ENCODE assay signal across 1 cellular context in the genomic region with DNA sequence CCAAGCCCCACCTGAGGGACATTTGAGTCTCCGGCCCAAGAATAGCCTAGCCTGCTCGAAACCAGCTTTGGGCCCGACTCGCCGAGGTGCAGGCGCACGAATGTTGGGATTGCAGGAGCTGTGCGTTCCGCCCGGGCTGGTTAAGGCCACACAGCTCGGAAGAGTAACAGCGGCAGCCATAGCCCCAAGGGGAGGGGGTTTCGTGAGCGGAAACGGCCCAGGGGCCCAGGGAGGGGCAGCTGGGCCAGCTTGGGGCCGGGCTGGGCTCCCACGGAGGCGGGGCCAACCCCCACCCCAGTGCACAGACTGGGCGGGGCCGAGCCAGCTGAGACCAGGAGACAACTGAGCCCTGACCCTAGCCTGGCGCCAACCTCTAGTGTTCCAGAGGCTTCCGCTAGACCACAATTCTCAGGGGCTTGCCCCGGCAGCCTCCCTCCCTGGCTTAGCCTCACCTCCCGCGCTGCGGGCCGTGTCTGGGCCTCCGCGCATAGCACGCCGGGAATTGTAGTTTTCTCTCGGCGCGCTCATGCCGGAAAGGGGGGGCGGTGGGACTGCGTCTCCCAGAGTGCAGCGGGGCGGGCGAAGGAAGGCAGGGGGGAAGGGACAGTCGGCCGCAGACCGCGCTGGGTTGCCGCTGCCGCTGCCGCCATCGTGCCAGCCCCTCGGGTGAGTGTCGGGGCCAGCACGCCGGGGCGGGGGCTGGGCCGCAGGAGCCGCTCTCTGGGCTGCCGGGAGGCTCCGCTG.
TF ChIP-seq lines count a peak whose summit lies in the region.

NUTF2 (plus strand) TSS at position 614 of the 744 bp plus-strand sequence. CDS start 18,198 bp downstream, outside the sequence.

TF ChIP-seq in HepG2, 621 proteins besides CTCF, POLR2A, EP300 and RAD21 (continued from another document and continues in another):
- TF ChIP-seq ZBED4 (CRISPR knock-in tag; IDR thresholded peaks at IDR 0.05; ENCODE audit: borderline replicate concordance) (peak; percentile 96), FOSL2 (CRISPR knock-in tag; IDR thresholded peaks at IDR 0.05) (no peak), ZNF570 (CRISPR knock-in tag; IDR thresholded peaks at IDR 0.05; ENCODE audit: borderline replicate concordance) (no peak), ZFP36L1 (CRISPR knock-in tag; IDR thresholded peaks at IDR 0.05) (peak; percentile 78; the same call in 1 of the 2 replicates), MEIS2 (CRISPR knock-in tag; IDR thresholded peaks at IDR 0.05) (peak; percentile 56; the same call in 1 of the 2 replicates), ARID5B (CRISPR knock-in tag; IDR thresholded peaks at IDR 0.05) (peak; percentile 79), ZNF580 (CRISPR knock-in tag; IDR thresholded peaks at IDR 0.05; ENCODE audit: borderline replicate concordance, low read depth) (peak; percentile 75; the same call in 1 of the 2 replicates), NR2F6 (IDR thresholded peaks at IDR 0.05) (0 out of 2 replicates have a peak, but pooled peaks have one; percentile 49), NR2F6 (CRISPR knock-in tag; IDR thresholded peaks at IDR 0.05) (peak; percentile 80), ZNF616 (CRISPR knock-in tag; IDR thresholded peaks at IDR 0.05; ENCODE audit: low read depth) (peak; percentile 29; the same call in 1 of the 2 replicates), KLF9 (CRISPR knock-in tag; IDR thresholded peaks at IDR 0.05; ENCODE audit: low read depth) (peak; percentile 60; the same call in 1 of the 2 replicates), MIXL1 (CRISPR knock-in tag; IDR thresholded peaks at IDR 0.05) (no peak), YEATS4 (CRISPR knock-in tag; IDR thresholded peaks at IDR 0.05; ENCODE audit: borderline replicate concordance) (peak; percentile 84), DZIP1 (CRISPR knock-in tag; IDR thresholded peaks at IDR 0.05) (no peak), KLF15 (CRISPR knock-in tag; IDR thresholded peaks at IDR 0.05; ENCODE audit: borderline replicate concordance) (peak; percentile 54; the same call in 1 of the 2 replicates), ZMYM3 (CRISPR knock-in tag; IDR thresholded peaks at IDR 0.05) (no peak; the same call in 1 of the 2 replicates), ZNF772 (CRISPR knock-in tag; IDR thresholded peaks at IDR 0.05) (peak; percentile 83; the same call in 1 of the 2 replicates), IRF9 (CRISPR knock-in tag; IDR thresholded peaks at IDR 0.05; ENCODE audit: borderline replicate concordance) (peak; percentile 99), SAP130 (CRISPR knock-in tag; IDR thresholded peaks at IDR 0.05; ENCODE audit: low read depth) (peak; percentile 92), ZNF614 (CRISPR knock-in tag; IDR thresholded peaks at IDR 0.05; ENCODE audit: borderline replicate concordance) (no peak; the same call in 1 of the 2 replicates), NR2F2 (IDR thresholded peaks at IDR 0.05; ENCODE audit: borderline replicate concordance, low read depth) (no peak; the same call in 1 of the 2 replicates), FLYWCH1 (CRISPR knock-in tag; IDR thresholded peaks at IDR 0.05) (no peak), ZNF746 (CRISPR knock-in tag; IDR thresholded peaks at IDR 0.05) (peak; percentile 79), ZNF468 (CRISPR knock-in tag; IDR thresholded peaks at IDR 0.05) (no peak), GATAD2A (CRISPR knock-in tag; IDR thresholded peaks at IDR 0.05) (peak; percentile 53), ZNF510 (CRISPR knock-in tag; IDR thresholded peaks at IDR 0.05; ENCODE audit: low read depth) (peak; percentile 44; the same call in 1 of the 2 replicates), SOX6 (IDR thresholded peaks at IDR 0.05) (no peak), SOX6 (CRISPR knock-in tag; IDR thresholded peaks at IDR 0.05) (peak; percentile 86), SIX1 (CRISPR knock-in tag; IDR thresholded peaks at IDR 0.05; ENCODE audit: borderline replicate concordance) (no peak), NCOA2 (CRISPR knock-in tag; IDR thresholded peaks at IDR 0.05) (peak; percentile 51; the same call in 1 of the 2 replicates), KDM5A (IDR thresholded peaks at IDR 0.05; ENCODE audit: borderline replicate concordance, low read length) (peak; percentile 72), ZNF781 (CRISPR knock-in tag; IDR thresholded peaks at IDR 0.05; ENCODE audit: borderline replicate concordance, not compliant biosample characterization) (peak; percentile 89), ZNF724P (CRISPR knock-in tag; IDR thresholded peaks at IDR 0.05; ENCODE audit: borderline replicate concordance) (peak; percentile 72; the same call in 1 of the 2 replicates), ZNF230 (CRISPR knock-in tag; IDR thresholded peaks at IDR 0.05) (0 out of 2 replicates have a peak, but pooled peaks have one; percentile 37)
- TF ChIP-seq, protein P1, sequence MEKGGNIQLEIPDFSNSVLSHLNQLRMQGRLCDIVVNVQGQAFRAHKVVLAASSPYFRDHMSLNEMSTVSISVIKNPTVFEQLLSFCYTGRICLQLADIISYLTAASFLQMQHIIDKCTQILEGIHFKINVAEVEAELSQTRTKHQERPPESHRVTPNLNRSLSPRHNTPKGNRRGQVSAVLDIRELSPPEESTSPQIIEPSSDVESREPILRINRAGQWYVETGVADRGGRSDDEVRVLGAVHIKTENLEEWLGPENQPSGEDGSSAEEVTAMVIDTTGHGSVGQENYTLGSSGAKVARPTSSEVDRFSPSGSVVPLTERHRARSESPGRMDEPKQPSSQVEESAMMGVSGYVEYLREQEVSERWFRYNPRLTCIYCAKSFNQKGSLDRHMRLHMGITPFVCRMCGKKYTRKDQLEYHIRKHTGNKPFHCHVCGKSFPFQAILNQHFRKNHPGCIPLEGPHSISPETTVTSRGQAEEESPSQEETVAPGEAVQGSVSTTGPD (CRISPR knock-in tag; IDR thresholded peaks at IDR 0.05): peak; percentile 60; the same call in 1 of the 2 replicates
- TF ChIP-seq, protein P2, sequence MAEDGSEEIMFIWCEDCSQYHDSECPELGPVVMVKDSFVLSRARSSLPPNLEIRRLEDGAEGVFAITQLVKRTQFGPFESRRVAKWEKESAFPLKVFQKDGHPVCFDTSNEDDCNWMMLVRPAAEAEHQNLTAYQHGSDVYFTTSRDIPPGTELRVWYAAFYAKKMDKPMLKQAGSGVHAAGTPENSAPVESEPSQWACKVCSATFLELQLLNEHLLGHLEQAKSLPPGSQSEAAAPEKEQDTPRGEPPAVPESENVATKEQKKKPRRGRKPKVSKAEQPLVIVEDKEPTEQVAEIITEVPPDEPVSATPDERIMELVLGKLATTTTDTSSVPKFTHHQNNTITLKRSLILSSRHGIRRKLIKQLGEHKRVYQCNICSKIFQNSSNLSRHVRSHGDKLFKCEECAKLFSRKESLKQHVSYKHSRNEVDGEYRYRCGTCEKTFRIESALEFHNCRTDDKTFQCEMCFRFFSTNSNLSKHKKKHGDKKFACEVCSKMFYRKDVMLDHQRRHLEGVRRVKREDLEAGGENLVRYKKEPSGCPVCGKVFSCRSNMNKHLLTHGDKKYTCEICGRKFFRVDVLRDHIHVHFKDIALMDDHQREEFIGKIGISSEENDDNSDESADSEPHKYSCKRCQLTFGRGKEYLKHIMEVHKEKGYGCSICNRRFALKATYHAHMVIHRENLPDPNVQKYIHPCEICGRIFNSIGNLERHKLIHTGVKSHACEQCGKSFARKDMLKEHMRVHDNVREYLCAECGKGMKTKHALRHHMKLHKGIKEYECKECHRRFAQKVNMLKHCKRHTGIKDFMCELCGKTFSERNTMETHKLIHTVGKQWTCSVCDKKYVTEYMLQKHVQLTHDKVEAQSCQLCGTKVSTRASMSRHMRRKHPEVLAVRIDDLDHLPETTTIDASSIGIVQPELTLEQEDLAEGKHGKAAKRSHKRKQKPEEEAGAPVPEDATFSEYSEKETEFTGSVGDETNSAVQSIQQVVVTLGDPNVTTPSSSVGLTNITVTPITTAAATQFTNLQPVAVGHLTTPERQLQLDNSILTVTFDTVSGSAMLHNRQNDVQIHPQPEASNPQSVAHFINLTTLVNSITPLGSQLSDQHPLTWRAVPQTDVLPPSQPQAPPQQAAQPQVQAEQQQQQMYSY (CRISPR knock-in tag; IDR thresholded peaks at IDR 0.05): no peak; the same call in 1 of the 2 replicates
- TF ChIP-seq, protein P3, sequence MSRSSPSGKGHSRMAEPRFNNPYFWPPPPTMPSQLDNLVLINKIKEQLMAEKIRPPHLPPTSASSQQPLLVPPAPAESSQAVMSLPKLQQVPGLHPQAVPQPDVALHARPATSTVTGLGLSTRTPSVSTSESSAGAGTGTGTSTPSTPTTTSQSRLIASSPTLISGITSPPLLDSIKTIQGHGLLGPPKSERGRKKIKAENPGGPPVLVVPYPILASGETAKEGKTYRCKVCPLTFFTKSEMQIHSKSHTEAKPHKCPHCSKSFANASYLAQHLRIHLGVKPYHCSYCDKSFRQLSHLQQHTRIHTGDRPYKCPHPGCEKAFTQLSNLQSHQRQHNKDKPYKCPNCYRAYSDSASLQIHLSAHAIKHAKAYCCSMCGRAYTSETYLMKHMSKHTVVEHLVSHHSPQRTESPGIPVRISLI (CRISPR knock-in tag; IDR thresholded peaks at IDR 0.05; ENCODE audit: borderline replicate concordance): no peak; the same call in 1 of the 2 replicates
